Comparison of ENCODE assay signal across 8 cellular contexts in the genomic region with DNA sequence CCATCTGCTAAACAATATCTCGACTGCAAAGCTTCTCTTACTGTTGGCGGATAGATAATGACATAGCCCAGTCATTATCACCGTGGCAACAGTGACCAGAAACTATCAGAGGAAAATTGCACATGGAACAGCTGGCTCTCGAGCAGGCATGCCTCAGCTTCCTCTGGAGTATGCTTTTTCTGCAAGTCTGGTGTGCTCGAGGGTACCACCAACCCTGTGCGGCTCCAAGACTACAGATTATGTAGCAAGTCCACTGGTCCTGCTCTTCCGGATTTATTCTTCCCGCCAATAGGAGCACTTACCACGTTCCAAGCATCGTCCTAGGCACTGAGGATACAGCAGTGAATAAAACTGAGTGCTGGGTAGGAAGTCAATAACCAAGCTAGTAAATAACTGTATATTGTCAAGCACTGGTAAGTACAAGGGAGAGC. TPM values are rescaled to one million over a fixed set of nuclear protein-coding genes. Genes with fewer than 3 reads are reported as not detected.
DNase-seq lines count a peak whose midpoint lies in the region; ATAC-seq and TF ChIP-seq lines count a peak whose summit lies in the region.

No MANE protein-coding gene starts in this region.

- no peaks in the 10 kb centered on the region for H3K9me3 ChIP-seq in right cardiac atrium (ENCODE audit: control insufficient read depth, low read length)
- no peaks in the 10 kb centered on the region for H3K9me3 ChIP-seq in spleen

- no peak for TF ChIP-seq POLR2A in spleen (IDR thresholded peaks at IDR 0.05)

- H3K27me3 Mint-ChIP-seq in activated B cell treated with CpG ODN at 0.5 μM for 24 hours: no peaks in the 10 kb centered on the region

- peaks cover 30% of the 10 kb centered on the region for H3K36me3 Mint-ChIP-seq in activated B cell treated with CpG ODN at 0.5 μM for 24 hours (ENCODE audit: low read depth)

- TF ChIP-seq CTCF in GM12865 (IDR thresholded peaks at IDR 0.05; ENCODE audit: insufficient read depth, low read depth, low read length, missing control alignments) (no peak), activated B cell treated with CpG ODN at 0.5 μM for 24 hours (IDR thresholded peaks at IDR 0.05) (no peak), spleen (IDR thresholded peaks at IDR 0.05 in 8 of 11, conservative IDR thresholded peaks at IDR 0.05 in 3 of 11) (no peak)

- ATAC-seq in activated B cell treated with CpG ODN at 0.5 μM for 24 hours (ENCODE audit: low read depth): no peak
- ATAC-seq in right cardiac atrium: no peak
- no peak for ATAC-seq in sciatic nerve
- ATAC-seq in HG03135 (IDR thresholded peaks at IDR 0.05; ENCODE audit: unreplicated experiment): no peak

- H3K27me3 ChIP-seq in right cardiac atrium (ENCODE audit: control insufficient read depth, insufficient read depth) (no peaks in the 10 kb centered on the region), spleen (replicated peaks in 1 of 7) (no peaks in the 10 kb centered on the region)

- peak; percentile 52 for DNase-seq in GM12865 (ENCODE audit: low read depth)
- peak; percentile 22 for DNase-seq in NCI-H128 (lab: John Stamatoyannopoulos, UW; ENCODE audit: unreplicated experiment)
- no peak for DNase-seq in activated B cell treated with CpG ODN at 0.5 μM for 24 hours
- peak in 1 of 3 donors; percentile 26 for DNase-seq in right cardiac atrium
- no peak for DNase-seq in spleen
- DNase-seq in NCI-H187 (lab: John Stamatoyannopoulos, UW): no peak
- no peak for DNase-seq in sciatic nerve (ENCODE audit: low spot score)

- POLR2A ChIA-PET in activated B cell treated with CpG ODN at 0.5 μM for 24 hours (lab: Charles Lee): interaction anchor here (0.6 to 3.9 kb wide), 6 partner anchors 13 to 90 kb away, joined by 3 to 52 read pairs (median 18); a partner anchor contains a TSS

- H3K27ac ChIP-seq in right cardiac atrium (ENCODE audit: low read length) (peak overlapping the region; percentile 2), spleen (peak overlapping the region; percentile 67 to 92 (median 90))

- peaks cover 0 to 21% (median 5%) of the 10 kb centered on the region in 6 donors for H3K36me3 ChIP-seq in spleen

- H3K4me3 Mint-ChIP-seq in activated B cell treated with CpG ODN at 0.5 μM for 24 hours: peak overlapping the region; percentile 92

- H3K9me3 Mint-ChIP-seq in activated B cell treated with CpG ODN at 0.5 μM for 24 hours: no peaks in the 10 kb centered on the region

- CTCF ChIA-PET in activated B cell treated with CpG ODN at 0.5 μM for 24 hours (lab: Charles Lee): interaction anchor here (1.2 to 3.4 kb wide), 3 partner anchors 81 to 106 kb away, joined by 5 to 13 read pairs (median 6); no protein-coding TSS in a partner anchor

- 4% methylated on average over 10 of the region's 10 CpGs for WGBS in right cardiac atrium
- 4 to 10% (median 4%) methylated on average over 9 to 10 of the region's 10 CpGs for WGBS in spleen, 5 donors

- peaks cover 50% of the 10 kb centered on the region for H3K4me1 Mint-ChIP-seq in activated B cell treated with CpG ODN at 0.5 μM for 24 hours

- peak overlapping the region; percentile 94 for H3K4me3 ChIP-seq in GM12865 (ENCODE audit: low read depth, low read length)
- peak overlapping the region; percentile 80 for H3K4me3 ChIP-seq in right cardiac atrium (ENCODE audit: low read length)
- H3K4me3 ChIP-seq in spleen: peak overlapping the region; percentile 81 to 100 (median 98)

- H3K4me1 ChIP-seq in right cardiac atrium (ENCODE audit: control insufficient read depth, insufficient read depth, low read length) (peaks cover 15% of the 10 kb centered on the region), spleen (peaks cover 36 to 71% (median 66%) of the 10 kb centered on the region in 6 donors)

- intact Hi-C loops in activated B cell treated with CpG ODN at 0.5 μM for 24 hours (cut with micrococcal nuclease): loop anchor here (10.0 kb wide), 1 partner anchor 1359 kb away; a partner anchor contains a TSS
- intact Hi-C loops in right cardiac atrium (cut with DNase I): no loop called here
- intact Hi-C loops in spleen (cut with DNase I; ENCODE audit: low total_unique reads): no loop called here
- intact Hi-C loops in sciatic nerve (cut with DNase I): no loop called here

- peak overlapping the region; percentile 93 for H3K27ac Mint-ChIP-seq in activated B cell treated with CpG ODN at 0.5 μM for 24 hours

RNA-seq across cellular contexts. Expression of a gene that starts 1.4 kb away (rescaled TPM):
- total RNA-seq in activated B cell treated with CpG ODN at 0.5 μM for 24 hours (20.5 and 22.4 TPM in 2 replicates), right cardiac atrium (10 to 100 TPM; 78.1 to 82.4 (median 78.7) TPM), spleen (10 to 100 TPM; 18.2 to 48.4 (median 24.6) TPM), sciatic nerve (25.8 TPM)
- polyA plus RNA-seq in right cardiac atrium (111 TPM), spleen (10 to 100 TPM; 24.4 to 37.3 (median 34.0) TPM)

RNA-seq across cellular contexts. Expression of a gene that starts 17.0 kb away (rescaled TPM):
- 95.6 and 104 TPM in 2 replicates for total RNA-seq in activated B cell treated with CpG ODN at 0.5 μM for 24 hours
- 10 to 100 TPM; 12.1 to 18.0 (median 14.8) TPM for total RNA-seq in right cardiac atrium
- polyA plus RNA-seq in right cardiac atrium: 5.2 TPM
- 10 to 100 TPM; 26.8 to 34.5 (median 28.9) TPM for total RNA-seq in spleen
- polyA plus RNA-seq in spleen: 1 to 10 TPM; 1.4 to 5.2 (median 1.8) TPM
- total RNA-seq in sciatic nerve: 75.3 TPM

Comparison
In these comparisons a context has a peak if more than half of its experiments do, and no peak if none do; other contexts are left out.
1. DNase-seq: peak in GM12865 (single experiment) and NCI-H128 (single experiment); none in activated B cell treated with CpG ODN at 0.5 μM for 24 hours (single experiment), spleen (single experiment), NCI-H187 (0 of 2) and sciatic nerve (single experiment).
2. Peak in every context shown above with its lines, with median percentiles within 50 percentile points of each other: H3K4me3 ChIP-seq.